ENCODE assay signal across 8 cellular contexts in the genomic region with DNA sequence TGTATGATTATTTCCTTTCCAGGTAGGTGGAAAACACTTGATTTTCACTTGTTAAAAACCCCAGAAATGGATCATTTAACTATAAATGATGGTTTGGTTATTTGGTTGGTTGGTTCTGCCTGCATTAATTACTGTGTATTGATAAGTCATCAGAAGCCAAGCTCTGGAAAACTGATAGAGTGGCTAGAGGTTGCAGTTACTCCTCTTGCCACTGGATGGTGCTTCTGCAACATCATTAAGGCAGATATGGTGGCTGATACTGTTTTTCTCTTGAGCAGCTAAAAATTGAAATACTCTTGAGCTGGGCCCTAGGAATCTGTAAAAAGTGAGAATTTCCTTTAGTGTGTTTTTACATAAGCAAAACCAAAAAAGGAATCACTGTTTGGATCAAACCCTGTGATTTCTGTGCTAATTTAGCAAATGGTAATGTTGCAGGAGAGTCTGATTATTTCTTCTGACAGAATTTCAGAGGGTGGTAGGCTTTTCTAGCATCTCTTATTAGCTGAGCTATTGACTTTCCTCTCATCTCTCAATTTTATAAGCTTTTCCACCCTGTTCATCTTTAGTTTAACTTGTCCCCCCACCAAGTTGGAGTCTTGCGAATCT. TPM values are rescaled to one million over a fixed set of nuclear protein-coding genes. Genes with fewer than 3 reads are reported as not detected.
DNase-seq lines count a peak whose midpoint lies in the region; ATAC-seq, FAIRE-seq and TF ChIP-seq lines count a peak whose summit lies in the region.

No MANE protein-coding gene starts in this region.

- POLR2A ChIA-PET in BJ (lab: Charles Lee) (no interaction called here), Panc1 (lab: Charles Lee) (interaction anchor here (0.9 kb wide), 1 partner anchor 69 kb away, joined by 3 read pairs; no protein-coding TSS in a partner anchor), endothelial cell of umbilical vein (lab: Charles Lee) (no interaction called here)

- H3K9me3 ChIP-seq in Panc1 (ENCODE audit: control insufficient read depth, insufficient read depth, low read depth, low read length) (no peaks in the 10 kb centered on the region), endothelial cell of umbilical vein (replicated peaks; ENCODE audit: control insufficient read depth, insufficient read depth, low read length) (no peaks in the 10 kb centered on the region)

- H3K27ac ChIP-seq in Panc1 (ENCODE audit: low read length) (no peak overlapping the region), endothelial cell of umbilical vein (ENCODE audit: insufficient read depth, low read depth, low read length) (no peak overlapping the region)

- peaks cover 11% of the 10 kb centered on the region for H4K20me1 ChIP-seq in endothelial cell of umbilical vein (replicated peaks; ENCODE audit: control insufficient read depth, extremely low read depth, insufficient read depth, low read length)

- ATAC-seq in Panc1 (no peak), natural killer cell (peak; percentile 60 to 76 (median 65))

- peaks cover 6% of the 10 kb centered on the region for H3K4me1 ChIP-seq in Panc1 (ENCODE audit: control insufficient read depth, insufficient read depth, low read length)
- no peaks in the 10 kb centered on the region for H3K4me1 ChIP-seq in endothelial cell of umbilical vein (ENCODE audit: control insufficient read depth, extremely low read depth, insufficient read depth, low read length)

- no peak overlapping the region for H3K4me3 ChIP-seq in BJ (ENCODE audit: low read depth, low read length)
- H3K4me3 ChIP-seq in Panc1 (ENCODE audit: low read depth in 2 of 2, low read length in 2 of 2): no peak overlapping the region
- H3K4me3 ChIP-seq in endothelial cell of umbilical vein (replicated peaks in 1 of 3; ENCODE audit: insufficient read depth in 1 of 3, low read depth in 1 of 3, low read length in 3 of 3): no peak overlapping the region

- TF ChIP-seq POLR2A in endothelial cell of umbilical vein (IDR thresholded peaks at IDR 0.05; ENCODE audit: low read depth, low read length): no peak

- no peaks in the 10 kb centered on the region for H3K27me3 Mint-ChIP-seq in natural killer cell (ENCODE audit: low read depth in 2 of 2)

- peak; percentile 74 for FAIRE-seq in endothelial cell of umbilical vein (lab: Jason Lieb, UNC)

- H3K9ac ChIP-seq in endothelial cell of umbilical vein (replicated peaks; ENCODE audit: extremely low read depth, insufficient read depth, low read length): no peak overlapping the region

- no peaks in the 10 kb centered on the region for H3K36me3 Mint-ChIP-seq in natural killer cell

- no peak overlapping the region for H3K4me3 Mint-ChIP-seq in natural killer cell

- BruUV-seq in Panc1 (replicated peaks; lab: Mats Ljungman, UMichigan): no TSS peak
- BruUV-seq in endothelial cell of umbilical vein (replicated peaks; lab: Mats Ljungman, UMichigan): no TSS peak

- CTCF ChIA-PET in BJ (lab: Yijun Ruan, JAX) (interaction anchor here (0.9 to 2.2 kb wide), 17 partner anchors 9 to 490 kb away, joined by 3 to 18 read pairs (median 4); no protein-coding TSS in a partner anchor), Panc1 (lab: Charles Lee) (no interaction called here), endothelial cell of umbilical vein (lab: Charles Lee) (interaction anchor here (0.7 to 4.3 kb wide), 33 partner anchors 9 to 380 kb away, joined by 3 to 47 read pairs (median 5); a partner anchor contains a TSS)

- H3K27me3 ChIP-seq in BJ (ENCODE audit: control insufficient read depth, insufficient read depth, low read length) (no peaks in the 10 kb centered on the region), Panc1 (ENCODE audit: control insufficient read depth, insufficient read depth, low read length) (no peaks in the 10 kb centered on the region), endothelial cell of umbilical vein (ENCODE audit: control insufficient read depth in 2 of 2, insufficient read depth in 2 of 2, low read length in 2 of 2) (no peaks in the 10 kb centered on the region)

- H3K4me2 ChIP-seq in endothelial cell of umbilical vein (ENCODE audit: insufficient read depth, low read length): no peak overlapping the region

- peaks cover 57 to 66% of the 10 kb centered on the region in 2 donors for H3K4me1 Mint-ChIP-seq in natural killer cell

- in situ Hi-C loops in GM13977 (cut with MboI; ENCODE audit: low pct_unique_long_range_greater_than_20kb, low sequenced_read_pairs, unreplicated experiment): no loop called here
- in situ Hi-C loops in Panc1 (cut with HindIII; ENCODE audit: low pct_unique_long_range_greater_than_20kb, low sequenced_read_pairs): no loop called here

- DNase-seq in BJ (ENCODE audit: low read depth): no peak
- DNase-seq in GM13977 (ENCODE audit: low spot score): peak; percentile 54
- DNase-seq in Panc1 (ENCODE audit: low read depth, low spot score): no peak
- DNase-seq in endothelial cell of umbilical vein (ENCODE audit: low read depth, low spot score): peak; percentile 37
- DNase-seq in natural killer cell: no peak
- no peak for DNase-seq in DMS114 treated with DMSO at 0.1 percent for 48 hours (lab: John Stamatoyannopoulos, UW; ENCODE audit: unreplicated experiment)
- no peak for DNase-seq in NCI-H128 (lab: John Stamatoyannopoulos, UW; ENCODE audit: unreplicated experiment)
- no peak for DNase-seq in stimulated activated CD4-positive, alpha-beta T cell treated with anti-CD3 and anti-CD28 coated beads, Interleukin-1b, Interleukin-23, amount 100 ng/mL, for 48 hours

- 0 out of 2 replicates have a peak, but pooled peaks cover 1% of the 10 kb centered on the region for H3K36me3 ChIP-seq in BJ (ENCODE audit: control insufficient read depth, insufficient read depth, low read length)
- no peaks in the 10 kb centered on the region for H3K36me3 ChIP-seq in Panc1 (ENCODE audit: control insufficient read depth, insufficient read depth, low read length)
- no peaks in the 10 kb centered on the region for H3K36me3 ChIP-seq in endothelial cell of umbilical vein (ENCODE audit: control insufficient read depth in 2 of 2, extremely low read depth in 1 of 2, insufficient read depth in 2 of 2, low read length in 2 of 2)

- H3K9me1 ChIP-seq in endothelial cell of umbilical vein (replicated peaks; ENCODE audit: control insufficient read depth, extremely low read depth, insufficient read depth, low read length): no peaks in the 10 kb centered on the region

- dilution Hi-C loops in endothelial cell of umbilical vein (cut with MboI; ENCODE audit: extremely low pct_ligation_motif_present, low sequenced_read_pairs): no loop called here

- no peak overlapping the region for H3K27ac Mint-ChIP-seq in natural killer cell

- H2AFZ ChIP-seq in endothelial cell of umbilical vein (ENCODE audit: low read depth, low read length): no peak overlapping the region

- TF ChIP-seq CTCF in BJ (IDR thresholded peaks at IDR 0.05; ENCODE audit: insufficient read depth, low read depth, low read length): peak; percentile 69
- TF ChIP-seq CTCF in GM13977 (IDR thresholded peaks at IDR 0.05; ENCODE audit: extremely low read depth, insufficient read depth, missing control alignments): peak; percentile 69
- TF ChIP-seq CTCF in Panc1 (IDR thresholded peaks at IDR 0.05): peak; percentile 81
- TF ChIP-seq CTCF in endothelial cell of umbilical vein (IDR thresholded peaks at IDR 0.05; ENCODE audit: extremely low read depth in 1 of 2, insufficient read depth in 1 of 2, low read depth in 1 of 2, low read length in 2 of 2): peak; percentile 56 to 63
- peak; percentile 83 for TF ChIP-seq CTCF in natural killer cell (IDR thresholded peaks at IDR 0.05)

- no peaks in the 10 kb centered on the region for H3K9me3 Mint-ChIP-seq in natural killer cell

- H3K79me2 ChIP-seq in endothelial cell of umbilical vein (ENCODE audit: control insufficient read depth, insufficient read depth, low read length): peaks cover 89% of the 10 kb centered on the region

- intact Hi-C loops in Panc1 (cut with micrococcal nuclease; ENCODE audit: unreplicated experiment) (loop anchor here (5.0 kb wide), 1 partner anchor 54 kb away; no protein-coding TSS in a partner anchor), endothelial cell of umbilical vein (cut with micrococcal nuclease) (loop anchor here (1.0 to 5.0 kb wide), 4 partner anchors 57 to 242 kb away; no protein-coding TSS in a partner anchor), natural killer cell (cut with micrococcal nuclease) (loop anchor here (2.0 to 5.0 kb wide), 4 partner anchors 34 to 243 kb away; no protein-coding TSS in a partner anchor)

TF ChIP-seq in endothelial cell of umbilical vein, 7 proteins besides CTCF, POLR2A, EP300 and RAD21:
- TF ChIP-seq JUN (IDR thresholded peaks at IDR 0.05; ENCODE audit: borderline replicate concordance, insufficient read depth, insufficient read length, low read depth): no peak
- no peak for TF ChIP-seq MYC (IDR thresholded peaks at IDR 0.05; ENCODE audit: low read depth, low read length)
- TF ChIP-seq FOS (IDR thresholded peaks at IDR 0.05; ENCODE audit: borderline replicate concordance, insufficient read depth, low read length): no peak
- TF ChIP-seq, protein P1, sequence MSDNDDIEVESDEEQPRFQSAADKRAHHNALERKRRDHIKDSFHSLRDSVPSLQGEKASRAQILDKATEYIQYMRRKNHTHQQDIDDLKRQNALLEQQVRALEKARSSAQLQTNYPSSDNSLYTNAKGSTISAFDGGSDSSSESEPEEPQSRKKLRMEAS (IDR thresholded peaks at IDR 0.05; ENCODE audit: insufficient read depth, insufficient read length): no peak
- no peak for TF ChIP-seq EZH2 (IDR thresholded peaks at IDR 0.05; ENCODE audit: borderline replicate concordance, low read depth, low read length, severe bottlenecking)

RNA-seq across cellular contexts. Expression of a gene that starts 54.3 kb away (rescaled TPM):
- polyA plus RNA-seq in BJ (2011; rRNA removed) (50.5 and 98.1 TPM in 2 replicates), endothelial cell of umbilical vein (37.2 and 45.1 TPM in 2 replicates)
- polyA minus RNA-seq in BJ (2011; rRNA and poly(A)+ RNA removed): 28.5 and 29.7 TPM in 2 replicates
- total RNA-seq in Panc1 (2021; ENCODE audit: unreplicated experiment) (208 TPM), endothelial cell of umbilical vein (104 and 105 TPM in 2 replicates), natural killer cell (10 to 100 TPM; 35.8 to 44.2 (median 39.5) TPM)
- polyA plus RNA-seq in Panc1 (2012; ENCODE audit: insufficient read length): 153 TPM
- polyA plus RNA-seq in endothelial cell of umbilical vein (2011; cell fraction: cytosol; rRNA removed): 48.8 and 57.1 TPM in 2 replicates
- polyA plus RNA-seq in endothelial cell of umbilical vein (2011; cell fraction: nucleus; rRNA removed): 28.3 and 47.0 TPM in 2 replicates
- polyA plus RNA-seq in endothelial cell of umbilical vein (2012): 116 and 132 TPM in 2 replicates
- polyA minus RNA-seq in endothelial cell of umbilical vein: 37.7 and 47.7 TPM in 2 replicates
- 91.3 TPM for polyA minus RNA-seq in endothelial cell of umbilical vein (2011; cell fraction: cytosol; rRNA and poly(A)+ RNA removed)
- polyA minus RNA-seq in endothelial cell of umbilical vein (2011; cell fraction: nucleus; rRNA and poly(A)+ RNA removed): 32.4 and 40.7 TPM in 2 replicates

Comparison
In these comparisons a context has a peak if more than half of its experiments do, and no peak if none do; other contexts are left out.
1. DNase-seq: peak in GM13977 (single experiment) and endothelial cell of umbilical vein (single experiment); none in BJ (single experiment), Panc1 (single experiment), natural killer cell (single experiment), DMS114 treated with DMSO at 0.1 percent for 48 hours (single experiment), NCI-H128 (single experiment) and stimulated activated CD4-positive, alpha-beta T cell treated with anti-CD3 and anti-CD28 coated beads, Interleukin-1b, Interleukin-23, amount 100 ng/mL, for 48 hours (single experiment).
2. Peak in every context shown above with its lines, with median percentiles within 50 percentile points of each other: CTCF ChIP-seq.